In genomic region chr17:49180303-49180702, GRCh38 we compare ENCODE assay signal across 9 cellular contexts. TPM values are rescaled to one million over a fixed set of nuclear protein-coding genes. Genes with fewer than 3 reads are reported as not detected.
DNase-seq lines count a peak whose midpoint lies in the region; ATAC-seq, FAIRE-seq and TF ChIP-seq lines count a peak whose summit lies in the region.
"Had no signal": no experiment of that assay in that cellular context is flagged by ENCODE, and none has a peak within 500 bp of the region (broad histone marks: within the 10 kb centered on the region; RNA-seq: fewer than 3 reads in every experiment).

No MANE protein-coding gene starts in this region.

- H3K27ac ChIP-seq in A673 (ENCODE audit: low read depth, low read length, poor library complexity, severe bottlenecking) (no peak overlapping the region), esophagus muscularis mucosa (replicated peaks in 1 of 4) (no peak overlapping the region)

- H3K9me3 Mint-ChIP-seq in natural killer cell treated with Interleukin-12 subunit alpha and Interleukin-12 subunit beta and Interleukin-15 and Interleukin-18, amount 100 ng/mL, for 72 hours, result peaks cover 4% of the 10 kb centered on the region

- H3K27me3 Mint-ChIP-seq in natural killer cell treated with Interleukin-12 subunit alpha and Interleukin-12 subunit beta and Interleukin-15 and Interleukin-18, amount 100 ng/mL, for 72 hours, result peaks cover 3% of the 10 kb centered on the region in 2 donors

- H3K36me3 ChIP-seq in A673 (ENCODE audit: insufficient read depth, low read length, poor library complexity, severe bottlenecking), result no peaks in the 10 kb centered on the region
- no peaks in the 10 kb centered on the region for H3K36me3 ChIP-seq in esophagus muscularis mucosa

- no peak for TF ChIP-seq EP300 in esophagus muscularis mucosa (IDR thresholded peaks at IDR 0.05)

- H3K4me3 ChIP-seq in A673 (ENCODE audit: low read depth, low read length, poor library complexity, severe bottlenecking), result no peak overlapping the region
- H3K4me3 ChIP-seq in esophagus muscularis mucosa, result no peak overlapping the region

- no peak overlapping the region for H3K27ac Mint-ChIP-seq in natural killer cell treated with Interleukin-12 subunit alpha and Interleukin-12 subunit beta and Interleukin-15 and Interleukin-18, amount 100 ng/mL, for 72 hours

- FAIRE-seq in GM12892 (lab: Jason Lieb, UNC), result peak; percentile 48

- ATAC-seq in natural killer cell treated with Interleukin-12 subunit alpha and Interleukin-12 subunit beta and Interleukin-15 and Interleukin-18, amount 100 ng/mL, for 72 hours, result peak in 1 of 2 donors; percentile 65
- ATAC-seq in stimulated activated naive CD8-positive, alpha-beta T cell treated with anti-CD3 and anti-CD28 coated beads, Interleukin-15, Interleukin-2, amounts not matched to agents 100 U/mL and 50 U/mL, for 24 hours, result no peak
- no peak for ATAC-seq in GM18868 (IDR thresholded peaks at IDR 0.05; ENCODE audit: unreplicated experiment)

- CTCF ChIA-PET in A673 (lab: Charles Lee), result interaction anchor here (0.5 to 1.2 kb wide), 4 partner anchors 29 to 414 kb away, joined by 4 to 6 read pairs (median 4); no protein-coding TSS in a partner anchor

- intact Hi-C loops in A673 (cut with micrococcal nuclease; ENCODE audit: unreplicated experiment) (loop anchor here (2.0 kb wide), 1 partner anchor 214 kb away; no protein-coding TSS in a partner anchor), esophagus muscularis mucosa (cut with DNase I) (loop anchor here (10.0 kb wide), 1 partner anchor 104 kb away; no protein-coding TSS in a partner anchor)

- TF ChIP-seq CTCF in A673 (conservative IDR thresholded peaks at IDR 0.05; ENCODE audit: low read depth, low read length) (peak; percentile 94), esophagus muscularis mucosa (IDR thresholded peaks at IDR 0.05) (peak; percentile 60 to 74 (median 60))

- no TSS peak for BruUV-seq in A673 (replicated peaks; lab: Mats Ljungman, UMichigan)

- TF ChIP-seq POLR2A in GM12892 (IDR thresholded peaks at IDR 0.05; ENCODE audit: low read depth, low read length), result no peak
- no peak for TF ChIP-seq POLR2A in esophagus muscularis mucosa (IDR thresholded peaks at IDR 0.05; ENCODE audit: low read depth)

- 14% methylated on average over 5 of the region's 5 CpGs for WGBS in esophagus muscularis mucosa

- DNase-seq in A673 (ENCODE audit: low spot score) (peak; percentile 87), GM12892 (ENCODE audit: insufficient read length) (peak; percentile 25), NOMO-1 treated with DMSO at 0.1 percent for 48 hours (lab: John Stamatoyannopoulos, UW; ENCODE audit: unreplicated experiment) (peak; percentile 34), activated T-cell treated with anti-CD3 and anti-CD28 coated beads for 1 hour (ENCODE audit: low read depth) (peak; percentile 60), esophagus muscularis mucosa (ENCODE audit: extremely low spot score) (no peak)
- DNase-seq in natural killer cell treated with Interleukin-12 subunit alpha and Interleukin-12 subunit beta and Interleukin-15 and Interleukin-18, amount 100 ng/mL, for 72 hours (ENCODE audit: low spot score), result peak; percentile 68
- DNase-seq in stimulated activated naive CD8-positive, alpha-beta T cell treated with anti-CD3 and anti-CD28 coated beads, Interleukin-15, Interleukin-2, amounts not matched to agents 100 U/mL and 50 U/mL, for 24 hours, result peak; percentile 77

- H3K36me3 Mint-ChIP-seq in natural killer cell treated with Interleukin-12 subunit alpha and Interleukin-12 subunit beta and Interleukin-15 and Interleukin-18, amount 100 ng/mL, for 72 hours, result peaks cover 20% of the 10 kb centered on the region

- POLR2A ChIA-PET in A673 (lab: Charles Lee; ENCODE audit: low non-redundant PET), result no interaction called here

- H3K9me3 ChIP-seq in A673 (ENCODE audit: low read depth, low read length, poor library complexity, severe bottlenecking) (peaks cover 16% of the 10 kb centered on the region), esophagus muscularis mucosa (peaks cover 0 to 29% (median 27%) of the 10 kb centered on the region in 4 donors)

- H3K4me3 Mint-ChIP-seq in natural killer cell treated with Interleukin-12 subunit alpha and Interleukin-12 subunit beta and Interleukin-15 and Interleukin-18, amount 100 ng/mL, for 72 hours, result no peak overlapping the region

- H3K4me1 Mint-ChIP-seq in natural killer cell treated with Interleukin-12 subunit alpha and Interleukin-12 subunit beta and Interleukin-15 and Interleukin-18, amount 100 ng/mL, for 72 hours (ENCODE audit: low read depth in 2 of 2), result peaks cover 4 to 5% of the 10 kb centered on the region in 2 donors

- H3K4me1 ChIP-seq in A673 (ENCODE audit: insufficient read depth, low read length, poor library complexity, severe bottlenecking), result no peaks in the 10 kb centered on the region
- H3K4me1 ChIP-seq in esophagus muscularis mucosa, result no peaks in the 10 kb centered on the region

- no peaks in the 10 kb centered on the region for H3K27me3 ChIP-seq in A673 (replicated peaks; ENCODE audit: insufficient read depth, low read depth, low read length, poor library complexity)
- H3K27me3 ChIP-seq in esophagus muscularis mucosa, result peaks cover 0 to 11% (median 0%) of the 10 kb centered on the region in 4 donors

RNA-seq across cellular contexts. Expression of gene GNGT2, which starts 30.1 kb away (rescaled TPM):
- total RNA-seq in A673 (2021) (9.2 and 9.6 TPM in 2 replicates), esophagus muscularis mucosa (1 to 10 TPM in 2 of 4 donors, under 1 TPM in 1, not detected in 1; 0.97 to 2.2 (median 2.1) TPM)
- 33.7 TPM for polyA plus RNA-seq in GM12892 (2012; ENCODE audit: missing spikeins)
- total RNA-seq in natural killer cell treated with Interleukin-12 subunit alpha and Interleukin-12 subunit beta and Interleukin-15 and Interleukin-18, amount 100 ng/mL, for 72 hours, result 10 to 100 TPM; 15.3 to 19.6 TPM

RNA-seq across cellular contexts. Expression of gene ABI3, which starts 30.2 kb away (rescaled TPM):
- 9.7 and 13.0 TPM in 2 replicates for total RNA-seq in A673 (2021)
- polyA plus RNA-seq in GM12892 (2012; ENCODE audit: missing spikeins), result 22.7 TPM
- 1 to 10 TPM; 3.3 to 8.9 (median 6.3) TPM for total RNA-seq in esophagus muscularis mucosa
- total RNA-seq in natural killer cell treated with Interleukin-12 subunit alpha and Interleukin-12 subunit beta and Interleukin-15 and Interleukin-18, amount 100 ng/mL, for 72 hours, result 10 to 100 TPM; 26.9 to 54.1 TPM

RNA-seq across cellular contexts. Expression of gene B4GALNT2, which starts 47.7 kb away (rescaled TPM):
- total RNA-seq in A673 (2021), result not detected in 2 replicates
- not detected for polyA plus RNA-seq in GM12892 (2012; ENCODE audit: missing spikeins)
- total RNA-seq in esophagus muscularis mucosa, result not detected
- not detected for total RNA-seq in natural killer cell treated with Interleukin-12 subunit alpha and Interleukin-12 subunit beta and Interleukin-15 and Interleukin-18, amount 100 ng/mL, for 72 hours
- total RNA-seq: temporal lobe had no signal

RNA-seq across cellular contexts. Expression of gene PHOSPHO1, which starts 50.3 kb away (rescaled TPM):
- total RNA-seq in A673 (2021), result 88.6 and 98.3 TPM in 2 replicates
- polyA plus RNA-seq in GM12892 (2012; ENCODE audit: missing spikeins), result 0.81 TPM
- total RNA-seq in esophagus muscularis mucosa, result 1 to 10 TPM in 3 of 4 donors, not detected in 1; 1.2 to 1.5 (median 1.4) TPM
- not detected for total RNA-seq in natural killer cell treated with Interleukin-12 subunit alpha and Interleukin-12 subunit beta and Interleukin-15 and Interleukin-18, amount 100 ng/mL, for 72 hours
